ENCODE assay signal across 14 cellular contexts in genomic region chr2:138707424-138708074, GRCh38.
DNase-seq lines count a peak whose midpoint lies in the region; ATAC-seq and TF ChIP-seq lines count a peak whose summit lies in the region.
"Had no signal": no experiment of that assay in that cellular context is flagged by ENCODE, and none has a peak within 500 bp of the region (broad histone marks: within the 10 kb centered on the region; RNA-seq: fewer than 3 reads in every experiment).

No MANE protein-coding gene starts in this region.

- no peaks in the 10 kb centered on the region for H3K9me3 ChIP-seq in GM23248 (ENCODE audit: low read depth)
- H3K9me3 ChIP-seq: mucosa of descending colon had no signal

- no peaks in the 10 kb centered on the region for H3K79me2 ChIP-seq in GM23248 (ENCODE audit: insufficient read depth)

- in situ Hi-C loops in GM23248 (cut with MboI), result no loop called here

- no peak for ATAC-seq in GM18861 (IDR thresholded peaks at IDR 0.05; ENCODE audit: unreplicated experiment)
- ATAC-seq: activated T-cell treated with anti-CD3 and anti-CD28 coated beads, Interleukin-2, amount 50 U/mL, for 72 hours; mucosa of descending colon had no signal

- CTCF ChIA-PET in activated CD4-positive, alpha-beta T cell treated with anti-CD3 and anti-CD28 coated beads, Interleukin-2, amount 10 ng/mL, durations not matched to agents 7 days and 5 days (lab: Charles Lee), result no interaction called here

- no peak for TF ChIP-seq CTCF in fibroblast of the aortic adventitia (IDR thresholded peaks at IDR 0.05; ENCODE audit: insufficient read depth, low read length)

- H3K9me3 Mint-ChIP-seq in activated CD4-positive, alpha-beta T cell treated with anti-CD3 and anti-CD28 coated beads, Interleukin-2, amount 10 ng/mL, durations not matched to agents 7 days and 5 days, result no peaks in the 10 kb centered on the region
- H3K9me3 Mint-ChIP-seq: activated B cell treated with CpG ODN at 0.5 μM for 24 hours had no signal

- H3K9ac ChIP-seq in GM23248, result no peak overlapping the region

- no peaks in the 10 kb centered on the region for H3K36me3 ChIP-seq in GM23248 (ENCODE audit: low read depth)

- H3K4me3 ChIP-seq in GM23248 (no peak overlapping the region), fibroblast of the aortic adventitia (ENCODE audit: low read depth, low read length) (no peak overlapping the region)
- H3K4me3 ChIP-seq: mucosa of descending colon had no signal

- H3K27me3 Mint-ChIP-seq in activated CD4-positive, alpha-beta T cell treated with anti-CD3 and anti-CD28 coated beads, Interleukin-2, amount 10 ng/mL, durations not matched to agents 7 days and 5 days, result peaks cover 5% of the 10 kb centered on the region

- H4K20me1 ChIP-seq in GM23248 (ENCODE audit: insufficient read depth), result no peaks in the 10 kb centered on the region

- no peak overlapping the region for H3K27ac Mint-ChIP-seq in activated CD4-positive, alpha-beta T cell treated with anti-CD3 and anti-CD28 coated beads, Interleukin-2, amount 10 ng/mL, durations not matched to agents 7 days and 5 days
- H3K27ac Mint-ChIP-seq: activated B cell treated with CpG ODN at 0.5 μM for 24 hours; activated T-cell treated with anti-CD3 and anti-CD28 coated beads, Interleukin-2, amount 50 U/mL, for 72 hours had no signal

- DNase-seq in GM23248 (peak; percentile 83), RPMI7951 (ENCODE audit: low read depth) (peak; percentile 74), fibroblast of the aortic adventitia (ENCODE audit: low read depth) (peak; percentile 90), renal cortical epithelial cell (ENCODE audit: low read depth) (peak; percentile 80)
- no peak for DNase-seq in activated CD4-positive, alpha-beta T cell treated with anti-CD3 and anti-CD28 coated beads, Interleukin-2, amount 10 ng/mL, durations not matched to agents 7 days and 5 days
- DNase-seq in stimulated activated CD4-positive, alpha-beta T cell treated with anti-CD3 and anti-CD28 coated beads, Interleukin-4, amount 100 ng/mL, for 1 hour, result no peak
- DNase-seq in stimulated activated CD4-positive, alpha-beta T cell treated with anti-CD3 and anti-CD28 coated beads, Interleukin-4, amount 100 ng/mL, for 24 hours, result no peak
- DNase-seq: activated B cell treated with CpG ODN at 0.5 μM for 24 hours; activated T-cell treated with anti-CD3 and anti-CD28 coated beads, Interleukin-2, amount 50 U/mL, for 72 hours; KBM-7; mucosa of descending colon; SHP77; small intestine had no signal

- H3K27me3 ChIP-seq in GM23248 (replicated peaks; ENCODE audit: insufficient read depth), result no peaks in the 10 kb centered on the region; the same call in 1 of the 2 replicates

- peak overlapping the region; percentile 39 for H3K4me2 ChIP-seq in GM23248 (ENCODE audit: unreplicated experiment)

- H3F3A ChIP-seq in GM23248 (ENCODE audit: insufficient read depth), result peaks cover 20% of the 10 kb centered on the region

- no peaks in the 10 kb centered on the region for H3K36me3 Mint-ChIP-seq in activated CD4-positive, alpha-beta T cell treated with anti-CD3 and anti-CD28 coated beads, Interleukin-2, amount 10 ng/mL, durations not matched to agents 7 days and 5 days (ENCODE audit: low read depth)

- no peaks in the 10 kb centered on the region for H3K4me1 Mint-ChIP-seq in activated CD4-positive, alpha-beta T cell treated with anti-CD3 and anti-CD28 coated beads, Interleukin-2, amount 10 ng/mL, durations not matched to agents 7 days and 5 days
- H3K4me1 Mint-ChIP-seq: activated B cell treated with CpG ODN at 0.5 μM for 24 hours had no signal

- no peak overlapping the region for H3K4me3 Mint-ChIP-seq in activated CD4-positive, alpha-beta T cell treated with anti-CD3 and anti-CD28 coated beads, Interleukin-2, amount 10 ng/mL, durations not matched to agents 7 days and 5 days
- H3K4me3 Mint-ChIP-seq: activated B cell treated with CpG ODN at 0.5 μM for 24 hours; activated T-cell treated with anti-CD3 and anti-CD28 coated beads, Interleukin-2, amount 50 U/mL, for 72 hours had no signal

- no peaks in the 10 kb centered on the region for H3K9me2 ChIP-seq in GM23248 (ENCODE audit: insufficient read depth)

- POLR2A ChIA-PET in activated CD4-positive, alpha-beta T cell treated with anti-CD3 and anti-CD28 coated beads, Interleukin-2, amount 10 ng/mL, durations not matched to agents 7 days and 5 days (lab: Charles Lee), result no interaction called here

- no peak overlapping the region for H2AFZ ChIP-seq in GM23248

- 0 out of 2 replicates have a peak overlapping the region, but pooled peaks have one; percentile 11 for H3K27ac ChIP-seq in GM23248

- H3K4me1 ChIP-seq in GM23248 (ENCODE audit: insufficient read depth), result peaks cover 25% of the 10 kb centered on the region

Comparison
In these comparisons a context has a peak if more than half of its experiments do, and no peak if none do; other contexts are left out.
1. DNase-seq: peak in GM23248 (single experiment), RPMI7951 (single experiment), fibroblast of the aortic adventitia (single experiment) and renal cortical epithelial cell (single experiment); none in activated CD4-positive, alpha-beta T cell treated with anti-CD3 and anti-CD28 coated beads, Interleukin-2, amount 10 ng/mL, durations not matched to agents 7 days and 5 days (single experiment), stimulated activated CD4-positive, alpha-beta T cell treated with anti-CD3 and anti-CD28 coated beads, Interleukin-4, amount 100 ng/mL, for 1 hour (single experiment) and stimulated activated CD4-positive, alpha-beta T cell treated with anti-CD3 and anti-CD28 coated beads, Interleukin-4, amount 100 ng/mL, for 24 hours (single experiment).